Comparison of ENCODE assay signal across 21 cellular contexts in genomic region chr7:28418311-28418710, GRCh38.
"Had no signal": no experiment of that assay in that cellular context is flagged by ENCODE, and none has a peak within 500 bp of the region (broad histone marks: within the 10 kb centered on the region; RNA-seq: fewer than 3 reads in every experiment).

No MANE protein-coding gene starts in this region.

- H3K4me1 ChIP-seq: lower lobe of right lung, parathyroid adenoma, right lobe of liver, uterus had no signal

- ATAC-seq: activated T-helper 17 cell treated with anti-CD3 and anti-CD28 coated beads, Interleukin-2, amount 50 U/mL, for 72 hours; lower lobe of right lung; right lobe of liver; stimulated activated effector memory CD8-positive, alpha-beta T cell treated with anti-CD3 and anti-CD28 coated beads, Interleukin-12 subunit alpha, Interleukin-12 subunit beta, amount 100 ng/mL, for 72 hours; WTC11 had no signal

- DNase-seq: activated T-cell treated with anti-CD3 and anti-CD28 coated beads, Interleukin-2, amount 50 U/mL, for 24 hours; amniotic stem cell; cerebellar nuclear complex; endodermal cell; esophagus squamous epithelium; lower lobe of right lung; naive B cell; nucleus accumbens; right lobe of liver; small intestine; stimulated activated CD4-positive, alpha-beta T cell treated with anti-CD3 and anti-CD28 coated beads, Interleukin-2, amount 100 ng/mL, for 24 hours; stomach; T-helper 9 cell; testis; trophoblast cell; uterus had no signal

- H3K36me3 ChIP-seq: esophagus squamous epithelium, lower lobe of right lung, right lobe of liver, stomach, uterus had no signal

- H3K9ac ChIP-seq: parathyroid adenoma had no signal

- H2AFZ ChIP-seq: parathyroid adenoma had no signal

- H3K9me3 ChIP-seq: esophagus squamous epithelium, lower lobe of right lung, right lobe of liver, stomach, testis, uterus had no signal

- H3K27me3 ChIP-seq: testis, uterus had no signal

- H3K4me3 ChIP-seq: coronary artery, esophagus squamous epithelium, lower lobe of right lung, right lobe of liver, stomach, testis, uterus had no signal

- H3K79me2 ChIP-seq: parathyroid adenoma had no signal

- H3K27ac ChIP-seq: coronary artery, lower lobe of right lung, parathyroid adenoma, right lobe of liver, testis, uterus had no signal
